In the genomic region with DNA sequence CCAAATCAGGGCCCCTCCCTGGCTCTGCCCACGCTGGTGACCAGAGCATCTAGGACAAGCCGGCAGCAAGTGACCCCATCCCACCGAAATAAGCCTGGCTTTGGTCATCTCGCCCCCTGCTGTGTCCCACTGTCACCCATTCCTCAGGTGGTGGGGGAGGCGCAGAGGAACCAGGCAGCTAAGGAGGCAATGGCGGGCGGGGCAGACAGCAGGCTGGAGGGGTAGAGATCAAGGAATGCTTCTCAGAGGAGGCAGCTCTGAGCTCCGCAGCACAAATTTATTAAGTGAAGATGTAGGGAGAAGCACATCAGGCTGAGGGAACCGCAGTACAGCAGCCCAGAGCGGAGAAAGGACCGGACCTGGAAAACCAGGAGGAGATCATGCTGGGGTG, we compare ENCODE assay signal across 25 cellular contexts. TPM values are rescaled to one million over a fixed set of nuclear protein-coding genes. Genes with fewer than 3 reads are reported as not detected.
"Had no signal": no experiment of that assay in that cellular context is flagged by ENCODE, and none has a peak within 500 bp of the region (broad histone marks: within the 10 kb centered on the region; RNA-seq: fewer than 3 reads in every experiment).

No MANE protein-coding gene starts in this region.

- H3K4me3 ChIP-seq: adrenal gland, dorsolateral prefrontal cortex, esophagus squamous epithelium, gastrocnemius medialis, sigmoid colon, testis, vagina had no signal

- DNase-seq: activated CD4-positive, alpha-beta T cell treated with anti-CD3 and anti-CD28 coated beads, Interleukin-2, amount 10 ng/mL, durations not matched to agents 7 days and 5 days; activated CD8-positive, alpha-beta memory T cell treated with anti-CD3 and anti-CD28 coated beads, Interleukin-2, amount 10 ng/mL, durations not matched to agents 7 days and 5 days; activated CD8-positive, alpha-beta T cell treated with anti-CD3 and anti-CD28 coated beads for 36 hours; activated naive CD4-positive, alpha-beta T cell; central memory CD4-positive, alpha-beta T cell; dorsolateral prefrontal cortex; esophagus squamous epithelium; gastrocnemius medialis; hypothalamus; retina; sigmoid colon; stimulated activated CD4-positive, alpha-beta T cell treated with anti-CD3 and anti-CD28 coated beads, Interleukin-4, amount 100 ng/mL, for 1 hour; stimulated activated naive CD4-positive, alpha-beta T cell; testis had no signal

- H3K27ac Mint-ChIP-seq: activated CD8-positive, alpha-beta memory T cell treated with anti-CD3 and anti-CD28 coated beads, Interleukin-2, amount 10 ng/mL, durations not matched to agents 7 days and 5 days; activated CD8-positive, alpha-beta T cell treated with anti-CD3 and anti-CD28 coated beads for 36 hours; activated naive CD8-positive, alpha-beta T cell; activated T-helper 1 cell treated with anti-CD3 and anti-CD28 coated beads, Interleukin-12 subunit alpha, Interleukin-12 subunit beta, Interleukin-2, Interleukin-4 antibody, amounts not matched to agents 30 ng/mL and 10 ng/mL and 1 ng/mL, durations not matched to agents 14 hours and 24 hours and 36 hours; nephron; T-helper 2 cell treated with Interferon-gamma antibody and Interleukin-4, amounts not matched to agents 5 μg/mL and 100 μg/mL, for 36 hours had no signal

- H3K4me1 ChIP-seq: gastrocnemius medialis, sigmoid colon, testis, vagina had no signal

- H3K27me3 Mint-ChIP-seq: activated CD4-positive, alpha-beta T cell treated with anti-CD3 and anti-CD28 coated beads, Interleukin-2, amount 10 ng/mL, durations not matched to agents 7 days and 5 days had no signal

- H3K27ac ChIP-seq: adrenal gland, dorsolateral prefrontal cortex, esophagus squamous epithelium, gastrocnemius medialis, sigmoid colon, testis, vagina, VCaP had no signal

- H3K36me3 ChIP-seq: adrenal gland, esophagus squamous epithelium, gastrocnemius medialis, sigmoid colon, vagina had no signal

- H3K4me1 Mint-ChIP-seq: activated CD8-positive, alpha-beta memory T cell treated with anti-CD3 and anti-CD28 coated beads, Interleukin-2, amount 10 ng/mL, durations not matched to agents 7 days and 5 days had no signal

- H3K27me3 ChIP-seq: testis, vagina had no signal

- H3K36me3 Mint-ChIP-seq: activated CD8-positive, alpha-beta memory T cell treated with anti-CD3 and anti-CD28 coated beads, Interleukin-2, amount 10 ng/mL, durations not matched to agents 7 days and 5 days; activated naive CD8-positive, alpha-beta T cell; type B pancreatic cell had no signal

- H3K4me3 Mint-ChIP-seq: activated CD4-positive, alpha-beta T cell treated with anti-CD3 and anti-CD28 coated beads, Interleukin-2, amount 10 ng/mL, durations not matched to agents 7 days and 5 days; activated CD8-positive, alpha-beta memory T cell treated with anti-CD3 and anti-CD28 coated beads, Interleukin-2, amount 10 ng/mL, durations not matched to agents 7 days and 5 days; activated CD8-positive, alpha-beta T cell treated with anti-CD3 and anti-CD28 coated beads for 36 hours; activated naive CD8-positive, alpha-beta T cell; activated T-helper 1 cell treated with anti-CD3 and anti-CD28 coated beads, Interleukin-12 subunit alpha, Interleukin-12 subunit beta, Interleukin-2, Interleukin-4 antibody, amounts not matched to agents 30 ng/mL and 10 ng/mL and 1 ng/mL, durations not matched to agents 14 hours and 24 hours and 36 hours; nephron; T-helper 2 cell treated with Interferon-gamma antibody and Interleukin-4, amounts not matched to agents 5 μg/mL and 100 μg/mL, for 36 hours; type B pancreatic cell had no signal

- H3K9me3 ChIP-seq: adrenal gland, esophagus squamous epithelium, gastrocnemius medialis, sigmoid colon, testis, vagina had no signal

- ATAC-seq: activated CD4-positive, CD25-positive, alpha-beta regulatory T cell treated with anti-CD3 and anti-CD28 coated beads, Interleukin-2, amount 50 U/mL, for 24 hours; activated CD8-positive, alpha-beta memory T cell treated with anti-CD3 and anti-CD28 coated beads, Interleukin-2, amount 10 ng/mL, durations not matched to agents 7 days and 5 days; activated CD8-positive, alpha-beta T cell treated with anti-CD3 and anti-CD28 coated beads for 36 hours; gastrocnemius medialis had no signal

- H3K9me3 Mint-ChIP-seq: activated CD4-positive, alpha-beta T cell treated with anti-CD3 and anti-CD28 coated beads, Interleukin-2, amount 10 ng/mL, durations not matched to agents 7 days and 5 days; activated CD8-positive, alpha-beta T cell treated with anti-CD3 and anti-CD28 coated beads for 36 hours; activated T-helper 1 cell treated with anti-CD3 and anti-CD28 coated beads, Interleukin-12 subunit alpha, Interleukin-12 subunit beta, Interleukin-2, Interleukin-4 antibody, amounts not matched to agents 30 ng/mL and 10 ng/mL and 1 ng/mL, durations not matched to agents 14 hours and 24 hours and 36 hours; nephron; T-helper 2 cell treated with Interferon-gamma antibody and Interleukin-4, amounts not matched to agents 5 μg/mL and 100 μg/mL, for 36 hours; type B pancreatic cell had no signal

RNA-seq across cellular contexts. Expression of a gene that starts 7.5 kb away (rescaled TPM):
- total RNA-seq: adrenal gland, gastrocnemius medialis, liver, omental fat pad, sigmoid colon, vagina had no signal
- polyA plus RNA-seq: adrenal gland, liver had no signal

RNA-seq across cellular contexts. Expression of a gene that starts 56.2 kb away (rescaled TPM):
- total RNA-seq: activated CD4-positive, alpha-beta T cell treated with anti-CD3 and anti-CD28 coated beads, Interleukin-2, amount 10 ng/mL, durations not matched to agents 7 days and 5 days; activated CD8-positive, alpha-beta T cell treated with anti-CD3 and anti-CD28 coated beads for 36 hours; activated T-helper 1 cell treated with anti-CD3 and anti-CD28 coated beads, Interleukin-12 subunit alpha, Interleukin-12 subunit beta, Interleukin-2, Interleukin-4 antibody, amounts not matched to agents 30 ng/mL and 10 ng/mL and 1 ng/mL, durations not matched to agents 14 hours and 24 hours and 36 hours; esophagus squamous epithelium; sigmoid colon; vagina had no signal
